8 cellular contexts compared by ENCODE assay signal in the genomic region with DNA sequence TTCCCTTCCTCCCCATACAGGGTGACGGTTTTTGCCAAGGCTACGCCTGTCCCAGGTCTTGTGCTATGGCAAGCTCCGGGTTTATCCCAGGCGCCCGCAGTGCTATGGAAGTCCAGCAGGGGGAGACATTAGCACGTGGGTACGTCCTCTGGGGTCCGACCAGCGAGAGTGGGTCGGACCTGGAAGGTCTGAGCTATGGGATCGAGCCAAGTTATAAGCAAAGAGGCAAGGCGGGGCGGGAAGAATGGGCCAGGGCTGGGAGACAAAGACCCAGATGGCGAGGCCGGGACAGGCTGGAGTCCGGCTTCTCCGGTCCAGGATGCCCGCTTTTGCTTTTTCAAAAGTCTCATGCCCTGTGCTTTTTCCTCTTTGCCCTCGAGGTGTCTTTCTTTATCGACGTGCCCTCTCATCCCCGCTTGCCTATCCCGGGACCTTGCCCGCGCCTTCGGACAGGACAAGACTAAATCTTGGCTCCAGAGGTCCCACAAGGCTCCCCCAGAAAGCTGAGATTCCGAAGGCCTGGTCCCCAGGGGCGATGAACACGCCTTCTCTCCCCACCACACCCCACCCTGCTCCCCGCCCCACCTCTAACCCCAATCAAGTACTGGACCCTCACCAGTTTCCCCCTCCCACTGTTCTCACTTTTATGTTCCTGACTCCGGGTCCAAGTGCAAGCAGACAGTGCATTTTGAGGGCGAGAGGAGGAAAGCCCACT. TPM values are rescaled to one million over a fixed set of nuclear protein-coding genes. Genes with fewer than 3 reads are reported as not detected.
A peak's percentile ranks its signal among the peaks of the same experiment; 100 is the strongest.
DNase-seq lines count a peak whose midpoint lies in the region; ATAC-seq and TF ChIP-seq lines count a peak whose summit lies in the region.

No MANE protein-coding gene starts in this region.

- peaks cover 18% of the 10 kb centered on the region for H3K4me1 Mint-ChIP-seq in HFFc6 (ENCODE audit: low read depth)

- DNase-seq in DMS153 (lab: John Stamatoyannopoulos, UW) (peak; percentile 21), HFFc6 (peak; percentile 41), NCI-H2171 (lab: John Stamatoyannopoulos, UW) (peak; percentile 52), cerebellar cortex (ENCODE audit: low spot score) (peak; percentile 76), kidney epithelial cell (ENCODE audit: low read depth) (peak; percentile 21)
- DNase-seq in stimulated activated CD4-positive, alpha-beta T cell treated with anti-CD3 and anti-CD28 coated beads, Interleukin-12 subunit alpha, Interleukin-12 subunit beta, amount 100 ng/mL, for 48 hours (ENCODE audit: low read depth in 2 of 3, low spot score in 1 of 3) = peak; percentile 61 to 89 (median 64)

- H3K4me3 Mint-ChIP-seq in HFFc6 = peak overlapping the region; percentile 83

- peaks cover 2% of the 10 kb centered on the region for H3K27me3 ChIP-seq in kidney epithelial cell (ENCODE audit: control insufficient read depth, insufficient read depth, low read length)

- no peaks in the 10 kb centered on the region for H3K9me3 Mint-ChIP-seq in HFFc6

- TF ChIP-seq CTCF in HFFc6 (IDR thresholded peaks at IDR 0.05) (peak; percentile 89), kidney epithelial cell (IDR thresholded peaks at IDR 0.05; ENCODE audit: insufficient read depth, low read length, poor library complexity, severe bottlenecking) (peak; percentile 75)

- peak overlapping the region; percentile 64; the same call in 1 of the 2 replicates for H3K27ac Mint-ChIP-seq in HFFc6

- peaks cover 4% of the 10 kb centered on the region; the same call in 1 of the 2 replicates for H3K27me3 Mint-ChIP-seq in HFFc6 (ENCODE audit: insufficient read depth)

- H3K36me3 ChIP-seq in kidney epithelial cell (ENCODE audit: control insufficient read depth, insufficient read depth, low read length) = no peaks in the 10 kb centered on the region

- H3K36me3 Mint-ChIP-seq in HFFc6 (ENCODE audit: low read depth) = no peaks in the 10 kb centered on the region

- H3K4me3 ChIP-seq in kidney epithelial cell (ENCODE audit: low read depth, low read length) = peak overlapping the region; percentile 19

- peak; percentile 25 to 26 for ATAC-seq in activated CD4-positive, CD25-positive, alpha-beta regulatory T cell treated with anti-CD3 and anti-CD28 coated beads, Interleukin-2, amount 50 U/mL, for 24 hours
- ATAC-seq in HG02840 (IDR thresholded peaks at IDR 0.05; ENCODE audit: low FRiP score, unreplicated experiment) = no peak

RNA-seq across cellular contexts. Expression of a gene that starts 0.8 kb away (rescaled TPM):
- 1 to 10 TPM; 4.2 to 4.8 (median 4.5) TPM for total RNA-seq in HFFc6 (2021; fragmentation: NEBNext Ultra II Directional; extraction: Animal tissue kit (Norgen Biotek cat#: 25700))
- total RNA-seq in kidney epithelial cell = 45.3 and 56.5 TPM in 2 replicates

Comparison
In these comparisons a context has a peak if more than half of its experiments do, and no peak if none do; other contexts are left out.
1. DNase-seq: peak in every context shown above with its lines; median percentile 76 in cerebellar cortex; 64 in stimulated activated CD4-positive, alpha-beta T cell treated with anti-CD3 and anti-CD28 coated beads, Interleukin-12 subunit alpha, Interleukin-12 subunit beta, amount 100 ng/mL, for 48 hours; 52 in NCI-H2171; 41 in HFFc6; 21 in DMS153; 21 in kidney epithelial cell.